In genomic region chr7:67738958-67739357, GRCh38 we compare ENCODE assay signal across 12 cellular contexts.
DNase-seq lines count a peak whose midpoint lies in the region; ATAC-seq and TF ChIP-seq lines count a peak whose summit lies in the region.
"Had no signal": no experiment of that assay in that cellular context is flagged by ENCODE, and none has a peak within 500 bp of the region (broad histone marks: within the 10 kb centered on the region; RNA-seq: fewer than 3 reads in every experiment).

No MANE protein-coding gene starts in this region.

- in situ Hi-C loops in G401 (cut with HindIII; ENCODE audit: low sequenced_read_pairs): no loop called here

- peak overlapping the region in 1 of 12 donors; percentile 5 for H3K27ac ChIP-seq in heart left ventricle
- H3K27ac ChIP-seq in sigmoid colon: peak overlapping the region in 2 of 4 donors; percentile 43 to 51

- DNase-seq in G401 (ENCODE audit: low spot score) (peak; percentile 44), RPMI8226 (peak; percentile 59), heart left ventricle (peak in 4 of 5 donors; percentile 18 to 33 (median 30)), sigmoid colon (peak; percentile 73), medulla oblongata (ENCODE audit: extremely low spot score) (no peak), NCI-H1930 (lab: John Stamatoyannopoulos, UW) (no peak), T-helper 2 cell (no peak)
- DNase-seq: activated naive CD4-positive, alpha-beta T cell treated with Interleukin-2 at 50 U/mL for 16 hours; C1 segment of cervical spinal cord; NCI-H1105 treated with DMSO at 0.1 percent for 48 hours; NK-92 treated with Interleukin-12 subunit alpha and Interleukin-12 subunit beta, amount 100 ng/mL, for 24 hours had no signal

- H3K9me3 ChIP-seq in heart left ventricle (peaks cover 0 to 10% (median 0%) of the 10 kb centered on the region in 12 donors), sigmoid colon (peaks cover 0 to 11% (median 0%) of the 10 kb centered on the region in 4 donors)

- H3K4me1 ChIP-seq in heart left ventricle (no peaks in the 10 kb centered on the region), sigmoid colon (no peaks in the 10 kb centered on the region)

- WGBS in heart left ventricle, 4 donors: 45 to 62% (median 53%) methylated on average over 6 of the region's 6 CpGs
- whole genome bisulfite sequencing in sigmoid colon, 2 donors: 50 to 75% methylated on average over 6 of the region's 6 CpGs

- TF ChIP-seq POLR2A in heart left ventricle (IDR thresholded peaks at IDR 0.05) (no peak), sigmoid colon (IDR thresholded peaks at IDR 0.05) (no peak)

- no peak overlapping the region for H3K4me3 ChIP-seq in heart left ventricle
- no peak overlapping the region for H3K4me3 ChIP-seq in sigmoid colon

- TF ChIP-seq EP300 in sigmoid colon (IDR thresholded peaks at IDR 0.05): peak in 2 of 4 donors; percentile 86 to 90

- TF ChIP-seq CTCF in heart left ventricle (IDR thresholded peaks at IDR 0.05) (no peak), sigmoid colon (IDR thresholded peaks at IDR 0.05) (no peak)

- no peaks in the 10 kb centered on the region for H3K27me3 ChIP-seq in heart left ventricle
- H3K27me3 ChIP-seq in sigmoid colon: no peaks in the 10 kb centered on the region

- H3K36me3 ChIP-seq in heart left ventricle (no peaks in the 10 kb centered on the region), sigmoid colon (no peaks in the 10 kb centered on the region)

- ATAC-seq in heart left ventricle: peak; percentile 66 to 93 (median 84)
- ATAC-seq in GM18517 (IDR thresholded peaks at IDR 0.05; ENCODE audit: unreplicated experiment): no peak

- intact Hi-C loops in heart left ventricle (cut with DNase I): no loop called here
- intact Hi-C loops in sigmoid colon (cut with DNase I): no loop called here

Comparison
In these comparisons a context has a peak if more than half of its experiments do, and no peak if none do; other contexts are left out.
1. DNase-seq: peak in G401 (single experiment), RPMI8226 (single experiment), heart left ventricle (4 of 5) and sigmoid colon (single experiment); none in medulla oblongata (single experiment), NCI-H1930 (0 of 2) and T-helper 2 cell (0 of 5).